In the genomic region with DNA sequence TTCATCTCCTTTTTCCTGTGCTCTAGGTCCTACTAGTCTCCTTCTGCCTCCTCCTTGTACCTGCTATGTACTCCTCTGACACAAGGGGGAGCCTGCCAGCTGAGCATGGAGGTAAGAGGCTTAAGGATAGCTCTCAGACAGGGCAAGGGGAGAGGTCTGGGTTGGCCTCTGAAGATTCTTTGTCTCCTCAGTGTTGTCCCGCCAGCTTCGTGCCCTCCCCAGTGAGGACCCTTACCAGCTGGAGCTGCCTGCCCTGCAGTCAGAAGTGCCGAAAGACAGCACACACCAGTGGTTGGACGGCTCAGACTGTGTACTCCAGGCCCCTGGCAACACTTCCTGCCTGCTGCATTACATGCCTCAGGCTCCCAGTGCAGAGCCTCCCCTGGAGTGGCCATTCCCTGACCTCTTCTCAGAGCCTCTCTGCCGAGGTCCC, we compare ENCODE assay signal across 1 cellular context.
TF ChIP-seq lines count a peak whose summit lies in the region.

No MANE protein-coding gene starts in this region.

TF ChIP-seq in GM23338, 12 proteins besides CTCF, POLR2A, EP300 and RAD21:
- TF ChIP-seq POLR2AphosphoS5 (IDR thresholded peaks at IDR 0.05; ENCODE audit: low read depth) = peak; percentile 47
- TF ChIP-seq, protein P1, sequence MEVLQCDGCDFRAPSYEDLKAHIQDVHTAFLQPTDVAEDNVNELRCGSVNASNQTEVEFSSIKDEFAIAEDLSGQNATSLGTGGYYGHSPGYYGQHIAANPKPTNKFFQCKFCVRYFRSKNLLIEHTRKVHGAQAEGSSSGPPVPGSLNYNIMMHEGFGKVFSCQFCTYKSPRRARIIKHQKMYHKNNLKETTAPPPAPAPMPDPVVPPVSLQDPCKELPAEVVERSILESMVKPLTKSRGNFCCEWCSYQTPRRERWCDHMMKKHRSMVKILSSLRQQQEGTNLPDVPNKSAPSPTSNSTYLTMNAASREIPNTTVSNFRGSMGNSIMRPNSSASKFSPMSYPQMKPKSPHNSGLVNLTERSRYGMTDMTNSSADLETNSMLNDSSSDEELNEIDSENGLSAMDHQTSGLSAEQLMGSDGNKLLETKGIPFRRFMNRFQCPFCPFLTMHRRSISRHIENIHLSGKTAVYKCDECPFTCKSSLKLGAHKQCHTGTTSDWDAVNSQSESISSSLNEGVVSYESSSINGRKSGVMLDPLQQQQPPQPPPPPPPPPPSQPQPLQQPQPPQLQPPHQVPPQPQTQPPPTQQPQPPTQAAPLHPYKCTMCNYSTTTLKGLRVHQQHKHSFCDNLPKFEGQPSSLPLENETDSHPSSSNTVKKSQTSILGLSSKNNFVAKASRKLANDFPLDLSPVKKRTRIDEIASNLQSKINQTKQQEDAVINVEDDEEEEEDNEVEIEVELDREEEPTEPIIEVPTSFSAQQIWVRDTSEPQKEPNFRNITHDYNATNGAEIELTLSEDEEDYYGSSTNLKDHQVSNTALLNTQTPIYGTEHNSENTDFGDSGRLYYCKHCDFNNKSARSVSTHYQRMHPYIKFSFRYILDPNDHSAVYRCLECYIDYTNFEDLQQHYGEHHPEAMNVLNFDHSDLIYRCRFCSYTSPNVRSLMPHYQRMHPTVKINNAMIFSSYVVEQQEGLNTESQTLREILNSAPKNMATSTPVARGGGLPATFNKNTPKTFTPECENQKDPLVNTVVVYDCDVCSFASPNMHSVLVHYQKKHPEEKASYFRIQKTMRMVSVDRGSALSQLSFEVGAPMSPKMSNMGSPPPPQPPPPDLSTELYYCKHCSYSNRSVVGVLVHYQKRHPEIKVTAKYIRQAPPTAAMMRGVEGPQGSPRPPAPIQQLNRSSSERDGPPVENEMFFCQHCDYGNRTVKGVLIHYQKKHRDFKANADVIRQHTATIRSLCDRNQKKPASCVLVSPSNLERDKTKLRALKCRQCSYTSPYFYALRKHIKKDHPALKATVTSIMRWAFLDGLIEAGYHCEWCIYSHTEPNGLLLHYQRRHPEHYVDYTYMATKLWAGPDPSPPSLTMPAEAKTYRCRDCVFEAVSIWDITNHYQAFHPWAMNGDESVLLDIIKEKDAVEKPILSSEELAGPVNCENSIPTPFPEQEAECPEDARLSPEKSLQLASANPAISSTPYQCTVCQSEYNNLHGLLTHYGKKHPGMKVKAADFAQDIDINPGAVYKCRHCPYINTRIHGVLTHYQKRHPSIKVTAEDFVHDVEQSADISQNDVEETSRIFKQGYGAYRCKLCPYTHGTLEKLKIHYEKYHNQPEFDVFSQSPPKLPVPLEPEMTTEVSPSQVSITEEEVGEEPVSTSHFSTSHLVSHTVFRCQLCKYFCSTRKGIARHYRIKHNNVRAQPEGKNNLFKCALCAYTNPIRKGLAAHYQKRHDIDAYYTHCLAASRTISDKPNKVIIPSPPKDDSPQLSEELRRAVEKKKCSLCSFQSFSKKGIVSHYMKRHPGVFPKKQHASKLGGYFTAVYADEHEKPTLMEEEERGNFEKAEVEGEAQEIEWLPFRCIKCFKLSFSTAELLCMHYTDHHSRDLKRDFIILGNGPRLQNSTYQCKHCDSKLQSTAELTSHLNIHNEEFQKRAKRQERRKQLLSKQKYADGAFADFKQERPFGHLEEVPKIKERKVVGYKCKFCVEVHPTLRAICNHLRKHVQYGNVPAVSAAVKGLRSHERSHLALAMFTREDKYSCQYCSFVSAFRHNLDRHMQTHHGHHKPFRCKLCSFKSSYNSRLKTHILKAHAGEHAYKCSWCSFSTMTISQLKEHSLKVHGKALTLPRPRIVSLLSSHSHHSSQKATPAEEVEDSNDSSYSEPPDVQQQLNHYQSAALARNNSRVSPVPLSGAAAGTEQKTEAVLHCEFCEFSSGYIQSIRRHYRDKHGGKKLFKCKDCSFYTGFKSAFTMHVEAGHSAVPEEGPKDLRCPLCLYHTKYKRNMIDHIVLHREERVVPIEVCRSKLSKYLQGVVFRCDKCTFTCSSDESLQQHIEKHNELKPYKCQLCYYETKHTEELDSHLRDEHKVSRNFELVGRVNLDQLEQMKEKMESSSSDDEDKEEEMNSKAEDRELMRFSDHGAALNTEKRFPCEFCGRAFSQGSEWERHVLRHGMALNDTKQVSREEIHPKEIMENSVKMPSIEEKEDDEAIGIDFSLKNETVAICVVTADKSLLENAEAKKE (CRISPR knock-in tag; IDR thresholded peaks at IDR 0.05) = no peak
